ENCODE assay signal across 8 cellular contexts in the genomic region with DNA sequence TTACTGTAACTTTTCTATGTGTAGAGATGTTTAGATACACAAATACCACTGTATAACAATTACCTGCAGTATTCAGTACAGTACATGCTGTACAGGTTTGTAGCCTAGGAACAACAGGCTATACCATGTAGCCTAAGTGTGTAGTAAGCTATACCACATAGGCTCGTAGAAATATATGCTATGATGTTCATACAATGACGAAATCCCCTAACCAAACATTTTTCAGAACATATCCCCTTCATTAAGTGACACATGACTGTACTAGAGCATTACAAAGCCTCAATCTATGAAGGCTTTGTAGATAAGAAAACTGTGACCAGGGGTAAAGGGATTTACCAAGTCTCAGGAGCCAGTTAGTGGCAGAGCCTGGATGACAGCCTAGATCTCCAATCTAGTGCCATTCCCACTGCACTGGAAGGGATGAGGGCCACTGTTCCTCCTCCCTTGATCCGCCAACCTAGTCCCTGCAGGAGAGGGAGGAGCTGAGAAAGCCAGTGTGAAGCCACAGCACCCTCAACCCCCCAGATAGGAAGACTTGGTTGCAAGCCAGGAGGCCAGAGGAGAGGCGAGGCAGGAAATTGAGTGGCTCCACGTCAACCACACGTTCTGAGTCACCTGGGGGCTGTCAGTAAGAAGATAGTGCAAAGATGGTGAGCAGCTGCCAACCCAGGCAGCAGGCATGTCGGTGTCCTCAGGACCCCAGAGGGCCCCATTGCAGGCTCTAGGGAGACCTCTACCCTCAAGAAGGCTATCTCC.
DNase-seq lines count a peak whose midpoint lies in the region; ATAC-seq, FAIRE-seq and TF ChIP-seq lines count a peak whose summit lies in the region.

No MANE protein-coding gene starts in this region.

- no peaks in the 10 kb centered on the region for H4K20me1 ChIP-seq in DND-41 (ENCODE audit: insufficient read depth, low read length)

- H3K4me2 ChIP-seq in DND-41 (ENCODE audit: insufficient read depth, low read length), result peak overlapping the region; percentile 34

- DNase-seq in DND-41, result peak; percentile 85
- DNase-seq in SJSA1 (ENCODE audit: low read depth in 1 of 2, low spot score in 2 of 2), result peak; percentile 38 to 61
- DNase-seq in activated gamma-delta T cell treated with anti-CD3 and anti-CD28 coated beads, Interleukin-2, amount 50 U/mL, for 16 hours (ENCODE audit: low read depth), result peak; percentile 74
- peak; percentile 34 for DNase-seq in small intestine
- no peak for DNase-seq in SW 1271 (lab: John Stamatoyannopoulos, UW)
- no peak for DNase-seq in NCI-H748 treated with DMSO at 0.1 percent for 48 hours (lab: John Stamatoyannopoulos, UW)
- no peak for DNase-seq in SKM-1 treated with dmso at 0.1 percent for 144 hours (lab: John Stamatoyannopoulos, UW; ENCODE audit: unreplicated experiment)
- no peak for DNase-seq in GM19240 (ENCODE audit: insufficient read length, low spot score)

- ATAC-seq in DND-41 (ENCODE audit: insufficient read depth, low read depth), result peak; percentile 94

- no peak overlapping the region for H2AFZ ChIP-seq in DND-41 (ENCODE audit: low read depth, low read length)

- 42 to 59% (median 56%) methylated on average over 6 to 7 of the region's 7 CpGs for WGBS in small intestine, 3 donors

- peak overlapping the region; percentile 79 for H3K27ac ChIP-seq in DND-41 (ENCODE audit: low read length)
- H3K27ac ChIP-seq in SJSA1, result no peak overlapping the region
- no peak overlapping the region for H3K27ac ChIP-seq in small intestine (ENCODE audit: low read depth in 1 of 2, low read length in 1 of 2)

- H3K79me2 ChIP-seq in DND-41 (ENCODE audit: insufficient read depth, low read length), result no peaks in the 10 kb centered on the region

- no peaks in the 10 kb centered on the region for H3K36me3 ChIP-seq in DND-41 (ENCODE audit: insufficient read depth, low read length)
- H3K36me3 ChIP-seq in SJSA1, result no peaks in the 10 kb centered on the region
- H3K36me3 ChIP-seq in small intestine (ENCODE audit: control insufficient read depth in 2 of 2, insufficient read depth in 2 of 2, low read length in 2 of 2), result no peaks in the 10 kb centered on the region

- peaks cover 23% of the 10 kb centered on the region for H3K4me1 ChIP-seq in DND-41 (ENCODE audit: insufficient read depth, low read length)
- H3K4me1 ChIP-seq in SJSA1 (replicated peaks), result peaks cover 8% of the 10 kb centered on the region
- H3K4me1 ChIP-seq in small intestine (ENCODE audit: control insufficient read depth in 2 of 2, insufficient read depth in 1 of 2, low read depth in 1 of 2, low read length in 1 of 2), result no peaks in the 10 kb centered on the region

- no peak overlapping the region for H3K4me3 ChIP-seq in DND-41 (ENCODE audit: low read depth in 1 of 2, low read length in 2 of 2)
- H3K4me3 ChIP-seq in SJSA1, result no peak overlapping the region
- no peak overlapping the region for H3K4me3 ChIP-seq in small intestine (ENCODE audit: low read depth in 1 of 2, low read length in 2 of 2)

- H3K27me3 ChIP-seq in DND-41 (ENCODE audit: insufficient read depth, low read length, poor library complexity) (no peaks in the 10 kb centered on the region), SJSA1 (replicated peaks) (no peaks in the 10 kb centered on the region), small intestine (ENCODE audit: control insufficient read depth in 2 of 2, insufficient read depth in 2 of 2, low read length in 2 of 2) (no peaks in the 10 kb centered on the region)

- no peak for FAIRE-seq in small intestine (lab: Jason Lieb, UNC)

- H3K9ac ChIP-seq in DND-41 (ENCODE audit: low read depth, low read length), result no peak overlapping the region

- no peak for TF ChIP-seq CTCF in DND-41 (IDR thresholded peaks at IDR 0.05; ENCODE audit: borderline replicate concordance, extremely low read depth, low read length, poor library complexity, severe bottlenecking)

- H3K9me3 ChIP-seq in DND-41 (ENCODE audit: insufficient read depth, low read length, severe bottlenecking) (no peaks in the 10 kb centered on the region), SJSA1 (replicated peaks) (no peaks in the 10 kb centered on the region), small intestine (ENCODE audit: control insufficient read depth, low read depth) (no peaks in the 10 kb centered on the region)

Comparison
In these comparisons a context has a peak if more than half of its experiments do, and no peak if none do; other contexts are left out.
1. DNase-seq: peak in DND-41 (single experiment), SJSA1 (2 of 2), activated gamma-delta T cell treated with anti-CD3 and anti-CD28 coated beads, Interleukin-2, amount 50 U/mL, for 16 hours (single experiment) and small intestine (single experiment); none in SW 1271 (0 of 2), NCI-H748 treated with DMSO at 0.1 percent for 48 hours (single experiment), SKM-1 treated with dmso at 0.1 percent for 144 hours (single experiment) and GM19240 (single experiment).